8 cellular contexts compared by ENCODE assay signal in the genomic region with DNA sequence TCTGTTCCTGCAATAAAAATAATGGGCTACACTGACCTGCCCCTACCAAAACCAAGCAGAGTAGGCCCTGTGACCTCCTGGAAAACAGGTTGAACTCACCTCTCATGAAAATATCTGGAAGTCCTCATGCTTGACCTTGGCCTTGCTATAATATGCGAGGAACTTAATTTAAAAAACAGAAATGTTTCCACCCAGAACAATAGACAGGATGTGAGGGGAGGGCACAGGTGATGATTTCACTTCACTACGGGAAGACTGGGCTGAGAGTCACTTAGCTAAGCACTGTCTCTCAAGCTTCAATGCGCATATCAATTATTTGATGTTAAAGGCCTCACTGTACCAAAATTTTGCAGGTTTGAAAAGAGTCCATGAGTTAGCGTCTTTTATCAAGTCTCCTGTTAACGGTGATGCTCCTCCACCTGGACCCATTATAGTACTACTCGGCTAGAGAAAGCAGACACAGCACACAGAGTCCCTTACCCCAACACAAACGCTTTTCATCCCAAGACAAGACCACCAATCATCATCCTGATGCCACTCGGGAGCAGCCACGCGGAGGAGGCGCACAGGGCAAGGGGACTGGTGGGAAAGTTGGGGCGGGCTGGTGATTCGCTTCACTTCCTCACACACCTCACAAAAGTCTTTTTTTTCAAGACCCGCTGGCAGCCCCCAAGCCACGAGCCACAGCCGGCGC. TPM values are rescaled to one million over a fixed set of nuclear protein-coding genes. Genes with fewer than 3 reads are reported as not detected.
A peak's percentile ranks its signal among the peaks of the same experiment; 100 is the strongest.
DNase-seq lines count a peak whose midpoint lies in the region; ATAC-seq and TF ChIP-seq lines count a peak whose summit lies in the region.

No MANE protein-coding gene starts in this region.

- H3K27me3 Mint-ChIP-seq in T-helper 1 cell treated with Interleukin-12 subunit alpha and Interleukin-12 subunit beta and Interleukin-4 antibody, amounts not matched to agents 30 μg/mL and 1 μg/mL, for 36 hours (ENCODE audit: low read depth): no peaks in the 10 kb centered on the region

- peaks cover 65% of the 10 kb centered on the region for H3K36me3 Mint-ChIP-seq in T-helper 1 cell treated with Interleukin-12 subunit alpha and Interleukin-12 subunit beta and Interleukin-4 antibody, amounts not matched to agents 30 μg/mL and 1 μg/mL, for 36 hours (ENCODE audit: low read depth)

- peak; percentile 1 for ATAC-seq in GM21723 (IDR thresholded peaks at IDR 0.05; ENCODE audit: unreplicated experiment)

- H3K4me1 Mint-ChIP-seq in T-helper 1 cell treated with Interleukin-12 subunit alpha and Interleukin-12 subunit beta and Interleukin-4 antibody, amounts not matched to agents 30 μg/mL and 1 μg/mL, for 36 hours (ENCODE audit: low read depth): peaks cover 23% of the 10 kb centered on the region

- CTCF ChIA-PET in BJ (lab: Yijun Ruan, JAX): interaction anchor here (1.6 kb wide), 1 partner anchor 23 kb away, joined by 5 read pairs; no protein-coding TSS in a partner anchor

- H3K27me3 ChIP-seq in BJ (ENCODE audit: control insufficient read depth, insufficient read depth, low read length): no peaks in the 10 kb centered on the region
- H3K27me3 ChIP-seq in ovary: no peaks in the 10 kb centered on the region

- no peak for TF ChIP-seq CTCF in BJ (IDR thresholded peaks at IDR 0.05; ENCODE audit: insufficient read depth, low read depth, low read length)
- no peak for TF ChIP-seq CTCF in fibroblast of villous mesenchyme (IDR thresholded peaks at IDR 0.05; ENCODE audit: insufficient read depth, low read depth, low read length)
- TF ChIP-seq CTCF in ovary (IDR thresholded peaks at IDR 0.05): no peak

- peak overlapping the region; percentile 99 for H3K4me3 Mint-ChIP-seq in T-helper 1 cell treated with Interleukin-12 subunit alpha and Interleukin-12 subunit beta and Interleukin-4 antibody, amounts not matched to agents 30 μg/mL and 1 μg/mL, for 36 hours

- 8 to 9% (median 8%) methylated on average over 16 to 17 of the region's 17 CpGs for WGBS in ovary, 3 donors

- no peak for TF ChIP-seq EP300 in ovary (IDR thresholded peaks at IDR 0.05)

- peak overlapping the region; percentile 85 to 86 for H3K27ac ChIP-seq in ovary

- intact Hi-C loops in ovary (cut with DNase I): no loop called here

- H3K9me3 ChIP-seq in ovary: peaks cover 0 to 10% of the 10 kb centered on the region in 2 donors

- peak overlapping the region; percentile 99 for H3K27ac Mint-ChIP-seq in T-helper 1 cell treated with Interleukin-12 subunit alpha and Interleukin-12 subunit beta and Interleukin-4 antibody, amounts not matched to agents 30 μg/mL and 1 μg/mL, for 36 hours

- DNase-seq in BJ (ENCODE audit: low read depth) (no peak), fibroblast of villous mesenchyme (ENCODE audit: low read depth) (peak; percentile 28), ovary (no peak), epidermal melanocyte (ENCODE audit: insufficient read length, low spot score) (no peak), ecto neural progenitor cell (ENCODE audit: low spot score) (no peak), NCI-H226 (no peak)

- POLR2A ChIA-PET in BJ (lab: Charles Lee): no interaction called here

- peaks cover 60% of the 10 kb centered on the region for H3K9me3 Mint-ChIP-seq in T-helper 1 cell treated with Interleukin-12 subunit alpha and Interleukin-12 subunit beta and Interleukin-4 antibody, amounts not matched to agents 30 μg/mL and 1 μg/mL, for 36 hours

- peaks cover 1% of the 10 kb centered on the region for H3K4me1 ChIP-seq in ovary (ENCODE audit: insufficient read depth)

- H3K4me3 ChIP-seq in BJ (ENCODE audit: low read depth, low read length): peak overlapping the region; percentile 64
- H3K4me3 ChIP-seq in fibroblast of villous mesenchyme (ENCODE audit: low read depth, low read length): peak overlapping the region; percentile 93
- H3K4me3 ChIP-seq in ovary: peak overlapping the region; percentile 98

- no peak for TF ChIP-seq POLR2A in ovary (IDR thresholded peaks at IDR 0.05)

- H3K36me3 ChIP-seq in BJ (ENCODE audit: control insufficient read depth, insufficient read depth, low read length) (peaks cover 7% of the 10 kb centered on the region), ovary (peaks cover 6% of the 10 kb centered on the region)

RNA-seq across cellular contexts. Expression of a gene that starts 25.9 kb away (rescaled TPM):
- 5.7 and 8.8 TPM in 2 replicates for polyA plus RNA-seq in BJ (2011; rRNA removed)
- polyA minus RNA-seq in BJ (2011; rRNA and poly(A)+ RNA removed): 6.0 and 6.8 TPM in 2 replicates
- 14.8 and 16.4 TPM in 2 replicates for total RNA-seq in fibroblast of villous mesenchyme
- total RNA-seq in ovary: 10 to 100 TPM; 28.2 to 38.8 (median 31.9) TPM
- polyA plus RNA-seq in ovary: 10 to 100 TPM; 13.7 to 15.5 TPM

RNA-seq across cellular contexts. Expression of a gene that starts 26.0 kb away (rescaled TPM):
- polyA plus RNA-seq in BJ (2011; rRNA removed): 41.0 and 55.9 TPM in 2 replicates
- 33.3 and 40.0 TPM in 2 replicates for polyA minus RNA-seq in BJ (2011; rRNA and poly(A)+ RNA removed)
- 39.3 and 47.9 TPM in 2 replicates for total RNA-seq in fibroblast of villous mesenchyme
- 10 to 100 TPM; 32.3 to 61.3 (median 49.8) TPM for total RNA-seq in ovary
- polyA plus RNA-seq in ovary: 10 to 100 TPM; 31.5 to 38.1 TPM
